Comparison of ENCODE assay signal across 21 cellular contexts in the genomic region with DNA sequence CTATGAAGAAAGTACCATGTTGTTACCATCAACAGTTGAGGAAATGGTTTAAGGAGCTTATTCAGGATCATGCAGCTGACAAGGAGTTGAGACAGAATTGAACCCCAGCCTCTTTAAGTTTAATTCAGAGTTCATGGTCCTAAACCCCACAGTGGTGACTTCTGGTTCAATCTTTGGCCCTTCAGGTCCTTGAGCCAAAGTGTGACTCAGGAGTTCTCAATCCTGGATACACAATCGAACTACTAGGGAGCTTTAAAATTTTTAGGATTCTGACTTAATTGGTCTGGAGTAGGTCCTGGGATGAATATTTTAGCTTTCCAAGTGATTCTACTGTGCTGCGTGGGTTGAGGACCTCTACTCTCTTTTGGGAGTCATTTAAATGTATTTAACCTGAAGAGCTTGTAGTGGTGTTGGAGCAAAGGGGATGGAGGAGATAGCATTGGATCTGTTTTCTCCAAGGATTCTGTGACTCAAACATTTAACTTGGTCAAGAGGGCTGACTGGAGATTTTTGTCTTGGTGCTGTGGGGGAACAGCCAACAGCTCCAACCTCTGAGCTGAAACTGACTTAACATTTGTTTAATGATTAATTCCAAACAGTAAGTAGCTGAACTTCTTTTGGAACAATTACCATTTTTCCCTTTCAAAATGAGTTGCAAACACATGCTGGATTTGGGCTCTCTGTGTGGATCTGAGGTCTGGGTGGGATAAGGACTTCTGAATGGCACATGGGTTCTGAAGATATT.
DNase-seq lines count a peak whose midpoint lies in the region; ATAC-seq and TF ChIP-seq lines count a peak whose summit lies in the region.
"Had no signal": no experiment of that assay in that cellular context is flagged by ENCODE, and none has a peak within 500 bp of the region (broad histone marks: within the 10 kb centered on the region; RNA-seq: fewer than 3 reads in every experiment).

No MANE protein-coding gene starts in this region.

- H3K4me1 Mint-ChIP-seq in T-helper 2 cell treated with Interferon-gamma antibody and Interleukin-4, amounts not matched to agents 5 μg/mL and 100 μg/mL, for 36 hours (ENCODE audit: low read depth), result no peaks in the 10 kb centered on the region
- H3K4me1 Mint-ChIP-seq: activated CD4-positive, alpha-beta T cell treated with anti-CD3 and anti-CD28 coated beads for 36 hours; naive thymus-derived CD4-positive, alpha-beta T cell had no signal

- H3K9me3 Mint-ChIP-seq in T-helper 2 cell treated with Interferon-gamma antibody and Interleukin-4, amounts not matched to agents 5 μg/mL and 100 μg/mL, for 36 hours, result no peaks in the 10 kb centered on the region

- H3K9me3 ChIP-seq in body of pancreas, result no peaks in the 10 kb centered on the region
- H3K9me3 ChIP-seq: psoas muscle, tibial artery had no signal

- H3K27ac Mint-ChIP-seq in T-helper 2 cell treated with Interferon-gamma antibody and Interleukin-4, amounts not matched to agents 5 μg/mL and 100 μg/mL, for 36 hours, result no peak overlapping the region
- H3K27ac Mint-ChIP-seq: activated CD4-positive, alpha-beta T cell treated with anti-CD3 and anti-CD28 coated beads for 36 hours; naive thymus-derived CD4-positive, alpha-beta T cell had no signal

- no peak overlapping the region for H3K4me3 Mint-ChIP-seq in T-helper 2 cell treated with Interferon-gamma antibody and Interleukin-4, amounts not matched to agents 5 μg/mL and 100 μg/mL, for 36 hours
- H3K4me3 Mint-ChIP-seq: activated CD4-positive, alpha-beta T cell treated with anti-CD3 and anti-CD28 coated beads for 36 hours; naive thymus-derived CD4-positive, alpha-beta T cell had no signal

- peaks cover 6% of the 10 kb centered on the region for H3K27me3 Mint-ChIP-seq in T-helper 2 cell treated with Interferon-gamma antibody and Interleukin-4, amounts not matched to agents 5 μg/mL and 100 μg/mL, for 36 hours (ENCODE audit: low read depth)
- H3K27me3 Mint-ChIP-seq: activated CD4-positive, alpha-beta T cell treated with anti-CD3 and anti-CD28 coated beads for 36 hours had no signal

- H3K27ac ChIP-seq in body of pancreas, result peak overlapping the region; percentile 58 to 81 (median 68)
- H3K27ac ChIP-seq: psoas muscle had no signal

- peaks cover 43% of the 10 kb centered on the region for H3K4me1 ChIP-seq in body of pancreas

- DNase-seq in body of pancreas, result no peak
- DNase-seq in left kidney (ENCODE audit: low read depth, low spot score), result peak; percentile 21
- DNase-seq in T-helper 2 cell treated with Interferon-gamma antibody and Interleukin-4, amounts not matched to agents 5 μg/mL and 100 μg/mL, for 36 hours (ENCODE audit: low spot score), result no peak
- DNase-seq in NCI-H774 (lab: John Stamatoyannopoulos, UW), result no peak
- DNase-seq: activated CD4-positive, alpha-beta T cell treated with anti-CD3 and anti-CD28 coated beads for 36 hours; activated gamma-delta T cell treated with Interleukin-2 at 50 U/mL for 16 hours; amygdala; DMS79 treated with DMSO at 0.1 percent for 48 hours; KBM-7; mammary epithelial cell; naive thymus-derived CD4-positive, alpha-beta T cell; NCI-H1092; NCI-H2081 treated with DMSO at 0.1 percent for 48 hours; NCI-H524; PC-3; psoas muscle; T-helper 9 cell; tibial artery had no signal

- H3K36me3 Mint-ChIP-seq in T-helper 2 cell treated with Interferon-gamma antibody and Interleukin-4, amounts not matched to agents 5 μg/mL and 100 μg/mL, for 36 hours (ENCODE audit: low read depth), result no peaks in the 10 kb centered on the region
- H3K36me3 Mint-ChIP-seq: naive thymus-derived CD4-positive, alpha-beta T cell had no signal

- WGBS in body of pancreas, 2 donors, result 40 to 45% methylated on average over 2 of the region's 2 CpGs

- no peaks in the 10 kb centered on the region for H3K36me3 ChIP-seq in body of pancreas (replicated peaks in 1 of 2; ENCODE audit: insufficient read depth in 1 of 2, low read depth in 2 of 2)
- H3K36me3 ChIP-seq: tibial artery had no signal

- H3K4me3 ChIP-seq in body of pancreas, result no peak overlapping the region
- H3K4me3 ChIP-seq: psoas muscle, tibial artery had no signal

- ATAC-seq in GM21423 (IDR thresholded peaks at IDR 0.05; ENCODE audit: unreplicated experiment), result peak; percentile 53
- ATAC-seq in body of pancreas, result peak; percentile 58
- ATAC-seq in HG03565 (IDR thresholded peaks at IDR 0.05; ENCODE audit: unreplicated experiment), result no peak
- no peak for ATAC-seq in HG03354 (IDR thresholded peaks at IDR 0.05; ENCODE audit: poor library complexity, severe bottlenecking, unreplicated experiment)
- ATAC-seq: activated CD4-positive, alpha-beta T cell treated with anti-CD3 and anti-CD28 coated beads for 36 hours; naive thymus-derived CD4-positive, alpha-beta T cell; PC-3; psoas muscle had no signal

- H3K27me3 ChIP-seq in body of pancreas, result no peaks in the 10 kb centered on the region
- H3K27me3 ChIP-seq: tibial artery had no signal

- intact Hi-C loops in body of pancreas (cut with DNase I), result no loop called here

- TF ChIP-seq CTCF in body of pancreas (IDR thresholded peaks at IDR 0.05), result no peak

- no peak for TF ChIP-seq POLR2A in body of pancreas (IDR thresholded peaks at IDR 0.05)

Comparison
In these comparisons a context has a peak if more than half of its experiments do, and no peak if none do; other contexts are left out.
1. ATAC-seq: peak in GM21423 (single experiment) and body of pancreas (single experiment); none in HG03565 (single experiment) and HG03354 (single experiment).